In the genomic region with DNA sequence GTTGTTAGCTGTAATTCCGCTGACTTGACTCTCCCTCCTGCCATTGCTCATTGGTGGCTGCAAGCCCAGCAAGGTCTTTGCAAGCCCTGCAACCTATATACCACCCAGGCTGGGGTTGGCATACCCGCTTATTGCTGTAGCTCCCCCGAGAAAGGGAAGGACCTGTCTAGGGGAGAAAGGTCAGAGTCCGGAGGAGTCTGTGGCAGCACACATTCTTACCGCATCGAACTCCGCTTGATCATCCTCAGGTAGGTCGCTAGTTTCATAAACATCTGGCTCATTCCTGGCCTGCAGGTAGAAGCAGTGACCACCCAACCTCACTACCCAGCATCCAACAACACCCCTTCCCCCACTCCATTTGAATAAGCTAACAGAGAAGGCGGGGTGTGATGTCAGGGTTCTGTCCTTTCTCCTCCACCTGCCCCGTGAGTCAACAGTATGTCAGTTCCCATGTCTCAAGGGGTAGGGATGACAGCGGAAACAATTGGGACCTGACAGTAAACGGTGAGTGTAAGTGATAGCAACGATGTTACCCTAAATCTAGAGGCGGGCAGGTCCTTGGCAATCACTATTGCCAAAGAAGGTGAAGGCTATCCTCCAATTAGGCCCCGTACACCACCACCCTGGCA, we compare ENCODE assay signal across 1 cellular context.
TF ChIP-seq lines count a peak whose summit lies in the region.

No MANE protein-coding gene starts in this region.

TF ChIP-seq in K562, 482 proteins besides CTCF, POLR2A, EP300 and RAD21 (continued from another document):
- TF ChIP-seq, protein P1, sequence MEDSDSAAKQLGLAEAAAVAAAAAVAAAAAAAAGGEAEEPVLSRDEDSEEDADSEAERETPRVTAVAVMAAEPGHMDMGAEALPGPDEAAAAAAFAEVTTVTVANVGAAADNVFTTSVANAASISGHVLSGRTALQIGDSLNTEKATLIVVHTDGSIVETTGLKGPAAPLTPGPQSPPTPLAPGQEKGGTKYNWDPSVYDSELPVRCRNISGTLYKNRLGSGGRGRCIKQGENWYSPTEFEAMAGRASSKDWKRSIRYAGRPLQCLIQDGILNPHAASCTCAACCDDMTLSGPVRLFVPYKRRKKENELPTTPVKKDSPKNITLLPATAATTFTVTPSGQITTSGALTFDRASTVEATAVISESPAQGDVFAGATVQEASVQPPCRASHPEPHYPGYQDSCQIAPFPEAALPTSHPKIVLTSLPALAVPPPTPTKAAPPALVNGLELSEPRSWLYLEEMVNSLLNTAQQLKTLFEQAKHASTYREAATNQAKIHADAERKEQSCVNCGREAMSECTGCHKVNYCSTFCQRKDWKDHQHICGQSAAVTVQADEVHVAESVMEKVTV (CRISPR knock-in tag; IDR thresholded peaks at IDR 0.05): no peak
- TF ChIP-seq CTBP1 (IDR thresholded peaks at IDR 0.05; ENCODE audit: borderline replicate concordance) (peak; percentile 47), TRIM28 (IDR thresholded peaks at IDR 0.05) (no peak), ZNF316 (IDR thresholded peaks at IDR 0.05) (peak; percentile 35), CBX8 (IDR thresholded peaks at IDR 0.05; ENCODE audit: borderline replicate concordance, extremely low read depth, low read depth, low read length, poor library complexity, severe bottlenecking) (no peak), C11orf30 (IDR thresholded peaks at IDR 0.05; ENCODE audit: low read depth) (peak; percentile 24; the same call in 1 of the 2 replicates), POLR2B (IDR thresholded peaks at IDR 0.05; ENCODE audit: low read depth, partially characterized antibody) (peak; percentile 53), RBBP5 (IDR thresholded peaks at IDR 0.05; ENCODE audit: borderline replicate concordance, insufficient read depth, low read length, poor library complexity, severe bottlenecking) (no peak), ZNF766 (CRISPR knock-in tag; conservative IDR thresholded peaks at IDR 0.05) (no peak), PATZ1 (CRISPR knock-in tag; IDR thresholded peaks at IDR 0.05; ENCODE audit: borderline replicate concordance) (no peak), SMARCE1 (IDR thresholded peaks at IDR 0.05) (0 out of 2 replicates have a peak, but pooled peaks have one; percentile 39), ZNF592 (IDR thresholded peaks at IDR 0.05) (peak; percentile 63; the same call in 1 of the 2 replicates), HDAC3 (IDR thresholded peaks at IDR 0.05; ENCODE audit: borderline replicate concordance, partially characterized antibody) (no peak), MEIS2 (IDR thresholded peaks at IDR 0.05; ENCODE audit: partially characterized antibody) (peak; percentile 60), HDAC1 (IDR thresholded peaks at IDR 0.05) (peak in 1 of 2 experiments; percentile 37; a peak in 1 of 4 replicates), ARHGAP35 (IDR thresholded peaks at IDR 0.05; ENCODE audit: partially characterized antibody) (no peak), U2AF1 (optimal IDR thresholded peaks at IDR 0.05; ENCODE audit: low read depth, low read length) (no peak), HBP1 (CRISPR knock-in tag; IDR thresholded peaks at IDR 0.05) (no peak), ZC3H4 (CRISPR knock-in tag; IDR thresholded peaks at IDR 0.05; ENCODE audit: borderline replicate concordance) (peak; percentile 82; the same call in 1 of the 2 replicates), NELFE (IDR thresholded peaks at IDR 0.05; ENCODE audit: insufficient read depth, insufficient read length) (no peak), TRIM24 (IDR thresholded peaks at IDR 0.05) (no peak), ARNT (IDR thresholded peaks at IDR 0.05) (no peak; a peak in 1 of 4 replicates), TFAP4 (CRISPR knock-in tag; IDR thresholded peaks at IDR 0.05; ENCODE audit: borderline replicate concordance) (no peak)
